In the genomic region with DNA sequence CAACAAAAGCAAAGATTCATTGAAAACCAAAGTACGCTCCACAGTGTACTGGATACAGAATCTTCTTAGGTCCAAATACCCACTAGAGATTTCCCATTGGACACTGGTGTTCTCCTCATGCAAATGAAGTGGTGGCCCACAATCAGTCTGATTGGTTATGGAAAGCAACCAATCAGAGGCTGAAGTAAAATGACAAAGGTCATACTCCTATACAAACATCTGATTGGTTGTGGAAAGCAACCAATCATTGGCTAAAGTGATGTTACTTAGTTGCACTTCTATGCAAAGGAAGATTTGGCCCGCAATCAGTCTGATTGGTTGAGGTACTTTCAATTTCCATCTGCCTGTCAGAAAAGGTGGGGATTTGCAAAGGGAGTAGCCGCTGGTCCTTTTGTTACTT, we compare ENCODE assay signal across 1 cellular context.
TF ChIP-seq lines count a peak whose summit lies in the region.

No MANE protein-coding gene starts in this region.

TF ChIP-seq in HCT116, 20 proteins besides CTCF, POLR2A, EP300 and RAD21 (continued from another document):
- TF ChIP-seq, protein P1, sequence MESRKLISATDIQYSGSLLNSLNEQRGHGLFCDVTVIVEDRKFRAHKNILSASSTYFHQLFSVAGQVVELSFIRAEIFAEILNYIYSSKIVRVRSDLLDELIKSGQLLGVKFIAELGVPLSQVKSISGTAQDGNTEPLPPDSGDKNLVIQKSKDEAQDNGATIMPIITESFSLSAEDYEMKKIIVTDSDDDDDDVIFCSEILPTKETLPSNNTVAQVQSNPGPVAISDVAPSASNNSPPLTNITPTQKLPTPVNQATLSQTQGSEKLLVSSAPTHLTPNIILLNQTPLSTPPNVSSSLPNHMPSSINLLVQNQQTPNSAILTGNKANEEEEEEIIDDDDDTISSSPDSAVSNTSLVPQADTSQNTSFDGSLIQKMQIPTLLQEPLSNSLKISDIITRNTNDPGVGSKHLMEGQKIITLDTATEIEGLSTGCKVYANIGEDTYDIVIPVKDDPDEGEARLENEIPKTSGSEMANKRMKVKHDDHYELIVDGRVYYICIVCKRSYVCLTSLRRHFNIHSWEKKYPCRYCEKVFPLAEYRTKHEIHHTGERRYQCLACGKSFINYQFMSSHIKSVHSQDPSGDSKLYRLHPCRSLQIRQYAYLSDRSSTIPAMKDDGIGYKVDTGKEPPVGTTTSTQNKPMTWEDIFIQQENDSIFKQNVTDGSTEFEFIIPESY (IDR thresholded peaks at IDR 0.05; ENCODE audit: extremely low read depth, insufficient replicate concordance, low read length), result no peak
TF ChIP-seq in HCT116: peak in this region for 0.
